23 cellular contexts compared by ENCODE assay signal in genomic region chr19:34904521-34904845, GRCh38. TPM values are rescaled to one million over a fixed set of nuclear protein-coding genes. Genes with fewer than 3 reads are reported as not detected.
DNase-seq lines count a peak whose midpoint lies in the region; ATAC-seq and TF ChIP-seq lines count a peak whose summit lies in the region.
"Had no signal": no experiment of that assay in that cellular context is flagged by ENCODE, and none has a peak within 500 bp of the region (broad histone marks: within the 10 kb centered on the region; RNA-seq: fewer than 3 reads in every experiment).

No MANE protein-coding gene starts in this region.

- no peaks in the 10 kb centered on the region for H4K20me1 ChIP-seq in hepatocyte (ENCODE audit: insufficient read depth, poor library complexity, severe bottlenecking)
- no peaks in the 10 kb centered on the region for H4K20me1 ChIP-seq in PC-3 (ENCODE audit: low read length)

- peak overlapping the region; percentile 50 for H3K4me3 ChIP-seq in HUES64 (ENCODE audit: low read length)
- no peak overlapping the region for H3K4me3 ChIP-seq in hepatocyte
- no peak overlapping the region for H3K4me3 ChIP-seq in PC-3 (ENCODE audit: low read length)
- H3K4me3 ChIP-seq in colonic mucosa = no peak overlapping the region

- DNase-seq in activated naive CD4-positive, alpha-beta T cell treated with anti-CD3 and anti-CD28 coated beads, Interleukin-2, amount 50 U/mL, for 72 hours (ENCODE audit: low spot score in 2 of 2) = no peak
- DNase-seq in hepatocyte (ENCODE audit: low spot score) = no peak
- DNase-seq in nephron progenitor cell = no peak
- DNase-seq in PC-3 = no peak
- DNase-seq in activated T-cell treated with anti-CD3 and anti-CD28 coated beads, Interleukin-2, amount 50 U/mL, for 1 hour = no peak
- no peak for DNase-seq in colonic mucosa
- DNase-seq: 8988T; BE2C; CD4-positive, alpha-beta memory T cell; DND-41; GF-D8; GOT3; HFFc6; IMR-90; Kasumi-1; NCI-H1105 treated with DMSO at 0.1 percent for 48 hours; NCI-H187; NCI-H526 treated with DMSO at 0.1 percent for 48 hours; NK-92 treated with Interleukin-12 subunit alpha and Interleukin-12 subunit beta, amount 100 ng/mL, for 24 hours; OCI-M1 had no signal

- no peak for ATAC-seq in activated naive CD4-positive, alpha-beta T cell treated with anti-CD3 and anti-CD28 coated beads, Interleukin-2, amount 50 U/mL, for 72 hours
- no peak for ATAC-seq in PC-3

- BruUV-seq in PC-3 (replicated peaks; lab: Mats Ljungman, UMichigan) = no TSS peak

- H3F3A ChIP-seq in PC-3 (ENCODE audit: low read length, unreplicated experiment) = no peaks in the 10 kb centered on the region

- H3K79me2 ChIP-seq in hepatocyte (no peaks in the 10 kb centered on the region), PC-3 (ENCODE audit: low read length) (no peaks in the 10 kb centered on the region)

- H2AFZ ChIP-seq in hepatocyte (no peak overlapping the region), PC-3 (ENCODE audit: low read length) (no peak overlapping the region)

- POLR2A ChIA-PET in PC-3 (lab: Charles Lee; ENCODE audit: unreplicated experiment) = no interaction called here

- peaks cover 22% of the 10 kb centered on the region for H3K4me1 Mint-ChIP-seq in activated naive CD4-positive, alpha-beta T cell treated with anti-CD3 and anti-CD28 coated beads, Interleukin-2, amount 50 U/mL, for 24 hours
- peaks cover 7% of the 10 kb centered on the region for H3K4me1 Mint-ChIP-seq in nephron progenitor cell

- peak overlapping the region; percentile 60 for H3K4me2 ChIP-seq in hepatocyte
- H3K4me2 ChIP-seq in PC-3 (ENCODE audit: low read length) = no peak overlapping the region

- intact Hi-C loops in PC-3 (cut with micrococcal nuclease) = no loop called here
- intact Hi-C loops in colonic mucosa (cut with DNase I) = no loop called here

- peaks cover 2% of the 10 kb centered on the region for H3K36me3 Mint-ChIP-seq in activated naive CD4-positive, alpha-beta T cell treated with anti-CD3 and anti-CD28 coated beads, Interleukin-2, amount 50 U/mL, for 24 hours
- H3K36me3 Mint-ChIP-seq in activated naive CD4-positive, alpha-beta T cell treated with anti-CD3 and anti-CD28 coated beads, Interleukin-2, amount 50 U/mL, for 72 hours = peaks cover 18 to 27% of the 10 kb centered on the region in 2 donors
- no peaks in the 10 kb centered on the region for H3K36me3 Mint-ChIP-seq in nephron progenitor cell (ENCODE audit: low read depth)

- H3K27ac Mint-ChIP-seq in activated naive CD4-positive, alpha-beta T cell treated with anti-CD3 and anti-CD28 coated beads, Interleukin-2, amount 50 U/mL, for 24 hours = no peak overlapping the region
- no peak overlapping the region for H3K27ac Mint-ChIP-seq in activated naive CD4-positive, alpha-beta T cell treated with anti-CD3 and anti-CD28 coated beads, Interleukin-2, amount 50 U/mL, for 72 hours
- H3K27ac Mint-ChIP-seq in nephron progenitor cell = no peak overlapping the region
- H3K27ac Mint-ChIP-seq: CD4-positive, alpha-beta memory T cell; HFFc6 had no signal

- H3K9me2 ChIP-seq in hepatocyte (replicated peaks; ENCODE audit: insufficient read depth) = no peaks in the 10 kb centered on the region
- no peaks in the 10 kb centered on the region for H3K9me2 ChIP-seq in PC-3 (replicated peaks; ENCODE audit: low read length)

- H3K9me3 Mint-ChIP-seq in activated naive CD4-positive, alpha-beta T cell treated with anti-CD3 and anti-CD28 coated beads, Interleukin-2, amount 50 U/mL, for 24 hours = no peaks in the 10 kb centered on the region
- peaks cover 4 to 17% of the 10 kb centered on the region in 2 donors for H3K9me3 Mint-ChIP-seq in activated naive CD4-positive, alpha-beta T cell treated with anti-CD3 and anti-CD28 coated beads, Interleukin-2, amount 50 U/mL, for 72 hours
- peaks cover 25% of the 10 kb centered on the region for H3K9me3 Mint-ChIP-seq in nephron progenitor cell

- CTCF ChIA-PET in PC-3 (lab: Charles Lee) = no interaction called here

- H3K9ac ChIP-seq in HUES64 (ENCODE audit: low read depth, low read length) (no peak overlapping the region), PC-3 (ENCODE audit: low read length) (no peak overlapping the region), colonic mucosa (ENCODE audit: low read depth in 2 of 2, low read length in 2 of 2) (no peak overlapping the region)

- H3K9me3 ChIP-seq in HUES64 (ENCODE audit: insufficient read depth, low read depth, low read length) = no peaks in the 10 kb centered on the region
- no peaks in the 10 kb centered on the region for H3K9me3 ChIP-seq in hepatocyte (ENCODE audit: low read depth)
- no peaks in the 10 kb centered on the region for H3K9me3 ChIP-seq in PC-3 (ENCODE audit: low read length)
- H3K9me3 ChIP-seq in colonic mucosa = no peaks in the 10 kb centered on the region
- H3K9me3 ChIP-seq: BE2C had no signal

- H3K27ac ChIP-seq in HUES64 (ENCODE audit: low read depth, low read length) (no peak overlapping the region), hepatocyte (no peak overlapping the region), PC-3 (ENCODE audit: low read length) (no peak overlapping the region), colonic mucosa (no peak overlapping the region)
- H3K27ac ChIP-seq: RWPE1 had no signal

- peak overlapping the region; percentile 52 for H3K4me3 Mint-ChIP-seq in activated naive CD4-positive, alpha-beta T cell treated with anti-CD3 and anti-CD28 coated beads, Interleukin-2, amount 50 U/mL, for 24 hours
- peak overlapping the region; percentile 40 for H3K4me3 Mint-ChIP-seq in nephron progenitor cell
- H3K4me3 Mint-ChIP-seq: HFFc6 had no signal

- no peaks in the 10 kb centered on the region for H3K36me3 ChIP-seq in HUES64 (ENCODE audit: insufficient read depth, low read length)
- no peaks in the 10 kb centered on the region for H3K36me3 ChIP-seq in hepatocyte (replicated peaks; ENCODE audit: insufficient read depth, low read depth)
- no peaks in the 10 kb centered on the region for H3K36me3 ChIP-seq in PC-3 (ENCODE audit: low read depth, low read length)
- H3K36me3 ChIP-seq in colonic mucosa = no peaks in the 10 kb centered on the region
- H3K36me3 ChIP-seq: BE2C had no signal

- H3K4me1 ChIP-seq in HUES64 (ENCODE audit: insufficient read depth, low read length) (no peaks in the 10 kb centered on the region), hepatocyte (ENCODE audit: insufficient read depth) (no peaks in the 10 kb centered on the region), PC-3 (ENCODE audit: insufficient read depth, low read length) (no peaks in the 10 kb centered on the region), colonic mucosa (no peaks in the 10 kb centered on the region)
- H3K4me1 ChIP-seq: BE2C had no signal

- TF ChIP-seq CTCF in hepatocyte (IDR thresholded peaks at IDR 0.05; ENCODE audit: poor library complexity) (no peak), nephron progenitor cell (IDR thresholded peaks at IDR 0.05) (no peak), PC-3 (conservative IDR thresholded peaks at IDR 0.05; ENCODE audit: low read depth, low read length) (no peak), colonic mucosa (IDR thresholded peaks at IDR 0.05) (no peak)

- H3K27me3 ChIP-seq in HUES64 (ENCODE audit: insufficient read depth, low read length) (peaks cover 65% of the 10 kb centered on the region), hepatocyte (peaks cover 54% of the 10 kb centered on the region), PC-3 (ENCODE audit: low read length) (no peaks in the 10 kb centered on the region), colonic mucosa (peaks cover 14% of the 10 kb centered on the region)

- H3K27me3 Mint-ChIP-seq in activated naive CD4-positive, alpha-beta T cell treated with anti-CD3 and anti-CD28 coated beads, Interleukin-2, amount 50 U/mL, for 24 hours = peaks cover 41% of the 10 kb centered on the region
- H3K27me3 Mint-ChIP-seq in nephron progenitor cell (ENCODE audit: low read depth, poor library complexity) = peaks cover 82% of the 10 kb centered on the region

- 25% methylated on average over 6 of the region's 6 CpGs for WGBS in HUES64
- WGBS in hepatocyte (ENCODE audit: low lambda C conversion rate, missing lambda C conversion rate) = 24% methylated on average over 6 of the region's 6 CpGs

RNA-seq across cellular contexts. Expression of gene ZNF30, which starts 22.2 kb away (rescaled TPM):
- 1 to 10 TPM; 4.4 to 4.6 TPM for total RNA-seq in activated naive CD4-positive, alpha-beta T cell treated with anti-CD3 and anti-CD28 coated beads, Interleukin-2, amount 50 U/mL, for 72 hours
- 3.6 TPM for polyA plus RNA-seq in HUES64 (2013, experiment 1 of 2)
- 3.7 TPM for polyA plus RNA-seq in HUES64 (2013, experiment 2 of 2)
- total RNA-seq in hepatocyte = 3.0 and 3.2 TPM in 2 replicates
- polyA plus RNA-seq in hepatocyte = 1.1 and 1.2 TPM in 2 replicates
- total RNA-seq in PC-3 (2014; rRNA removed) = 2.3 and 3.5 TPM in 2 replicates
- 1 to 10 TPM; 1.3 to 2.1 TPM for total RNA-seq in colonic mucosa

RNA-seq across cellular contexts. Expression of gene ZNF792, which starts 59.5 kb away (rescaled TPM):
- 1 to 10 TPM; 6.4 to 9.7 TPM for total RNA-seq in activated naive CD4-positive, alpha-beta T cell treated with anti-CD3 and anti-CD28 coated beads, Interleukin-2, amount 50 U/mL, for 72 hours
- polyA plus RNA-seq in HUES64 (2013, experiment 1 of 2) = 3.5 TPM
- polyA plus RNA-seq in HUES64 (2013, experiment 2 of 2) = 3.7 TPM
- total RNA-seq in hepatocyte = 9.5 and 10.6 TPM in 2 replicates
- polyA plus RNA-seq in hepatocyte = 3.5 and 3.6 TPM in 2 replicates
- 5.8 and 6.3 TPM in 2 replicates for total RNA-seq in PC-3 (2014; rRNA removed)
- total RNA-seq in colonic mucosa = 1 to 10 TPM; 6.7 to 8.1 TPM
